Comparison of ENCODE assay signal across 8 cellular contexts in the genomic region with DNA sequence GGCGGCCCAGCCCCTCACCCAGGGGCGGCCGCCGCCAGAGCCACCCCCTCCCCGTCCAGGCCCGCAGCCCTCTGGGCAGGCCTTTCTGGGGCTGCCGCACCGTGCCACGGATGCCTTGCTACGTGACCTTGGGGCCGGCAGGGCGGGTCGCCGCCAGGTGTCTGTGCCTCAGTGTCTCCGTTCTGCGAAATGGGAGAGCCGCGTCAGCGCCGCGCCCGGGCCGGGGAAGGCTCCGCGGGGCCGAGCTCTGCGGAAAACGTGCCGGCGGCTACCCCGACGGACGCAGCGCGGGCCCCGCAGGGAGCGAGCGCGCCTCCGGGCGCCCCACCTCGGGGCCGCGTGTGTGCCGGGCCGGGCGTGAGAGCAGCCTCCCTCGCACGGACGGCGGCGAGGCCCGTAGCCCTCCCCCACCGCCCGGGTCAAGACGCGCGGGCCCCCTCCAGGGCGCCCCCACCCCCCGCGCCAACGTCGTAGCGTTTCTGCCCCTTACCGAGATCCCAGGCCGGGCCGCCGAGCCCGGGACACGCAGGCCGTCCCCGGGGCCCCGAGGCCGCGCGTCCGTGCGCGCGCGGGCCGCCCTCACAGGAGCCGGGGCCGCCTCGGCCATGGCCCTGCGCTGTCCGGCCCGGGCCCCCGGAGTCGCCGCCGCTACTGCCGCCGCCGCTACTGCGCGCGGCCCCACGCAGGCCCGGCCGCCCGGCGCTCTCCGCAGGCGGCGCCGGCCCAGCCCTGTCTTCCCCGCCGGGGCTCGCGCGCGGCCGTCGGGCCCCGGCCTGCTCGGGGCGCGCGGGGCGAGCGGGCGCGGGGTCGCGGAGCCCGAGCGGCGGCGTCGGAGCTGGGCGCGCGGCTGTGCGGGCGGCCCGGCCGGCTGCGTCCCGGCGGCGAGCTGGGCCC. TPM values are rescaled to one million over a fixed set of nuclear protein-coding genes. Genes with fewer than 3 reads are reported as not detected.
DNase-seq lines count a peak whose midpoint lies in the region; ATAC-seq and TF ChIP-seq lines count a peak whose summit lies in the region.

No MANE protein-coding gene starts in this region.

- peaks cover 17% of the 10 kb centered on the region for H3K36me3 ChIP-seq in SJSA1

- intact Hi-C loops in natural killer cell (cut with micrococcal nuclease) = loop anchor here (1.0 kb wide), 2 partner anchors 37 to 38 kb away; a partner anchor contains a TSS

- peak; percentile 32 for ATAC-seq in GM18517 (IDR thresholded peaks at IDR 0.05; ENCODE audit: unreplicated experiment)
- peak; percentile 32 for ATAC-seq in HG02938 (IDR thresholded peaks at IDR 0.05; ENCODE audit: unreplicated experiment)
- peak; percentile 36 to 47 (median 45) for ATAC-seq in natural killer cell

- H3K27me3 ChIP-seq in AG04450 (ENCODE audit: control insufficient read depth, insufficient read depth, low read length) (peaks cover 3% of the 10 kb centered on the region), SJSA1 (replicated peaks) (0 out of 2 replicates have a peak, but pooled peaks cover 4% of the 10 kb centered on the region)

- TF ChIP-seq CTCF in AG04450 (IDR thresholded peaks at IDR 0.05; ENCODE audit: low read depth, low read length) = no peak
- TF ChIP-seq CTCF in natural killer cell (IDR thresholded peaks at IDR 0.05) = no peak

- H3K36me3 Mint-ChIP-seq in natural killer cell = no peaks in the 10 kb centered on the region

- no peaks in the 10 kb centered on the region for H3K9me3 ChIP-seq in AG04450 (ENCODE audit: control insufficient read depth, insufficient read depth, low read length)
- no peaks in the 10 kb centered on the region for H3K9me3 ChIP-seq in SJSA1 (replicated peaks)

- DNase-seq in AG04450 (ENCODE audit: low read depth, low spot score) = no peak
- no peak for DNase-seq in SJSA1 (ENCODE audit: low read depth in 1 of 2, low spot score in 2 of 2)
- no peak for DNase-seq in epithelial cell of prostate (ENCODE audit: low read depth, low spot score)
- no peak for DNase-seq in natural killer cell
- DNase-seq in SKM-1 (lab: John Stamatoyannopoulos, UW; ENCODE audit: unreplicated experiment) = no peak
- no peak for DNase-seq in SIG-M5 treated with dmso at 0.1 percent for 504 hours (lab: John Stamatoyannopoulos, UW; ENCODE audit: unreplicated experiment)

- peaks cover 30 to 38% of the 10 kb centered on the region in 2 donors for H3K4me1 Mint-ChIP-seq in natural killer cell

- H3K27ac Mint-ChIP-seq in natural killer cell = no peak overlapping the region

- POLR2A ChIA-PET in AG04450 (lab: Yijun Ruan, JAX) = interaction anchor here (0.6 to 1.7 kb wide), 4 partner anchors 15 to 150 kb away, joined by 3 to 12 read pairs (median 4); no protein-coding TSS in a partner anchor

- no peak overlapping the region for H3K4me3 Mint-ChIP-seq in natural killer cell

- H3K4me3 ChIP-seq in AG04450 (ENCODE audit: low read depth, low read length) = peak overlapping the region; percentile 67
- H3K4me3 ChIP-seq in SJSA1 = peak overlapping the region; percentile 62

- CTCF ChIA-PET in AG04450 (lab: Charles Lee) = interaction anchor here (0.6 to 1.6 kb wide), 8 partner anchors 13 to 149 kb away, joined by 3 to 7 read pairs (median 3); no protein-coding TSS in a partner anchor

- no peaks in the 10 kb centered on the region for H3K9me3 Mint-ChIP-seq in natural killer cell

- H3K4me1 ChIP-seq in SJSA1 (replicated peaks) = peaks cover 25% of the 10 kb centered on the region

- peaks cover 14 to 21% of the 10 kb centered on the region in 2 donors for H3K27me3 Mint-ChIP-seq in natural killer cell (ENCODE audit: low read depth in 2 of 2)

- no peak overlapping the region for H3K27ac ChIP-seq in AG04450 (ENCODE audit: low read depth, low read length)
- no peak overlapping the region for H3K27ac ChIP-seq in SJSA1
- peak overlapping the region; percentile 66 for H3K27ac ChIP-seq in epithelial cell of prostate

RNA-seq across cellular contexts. Expression of a gene that starts 1.1 kb away (rescaled TPM):
- 3.4 and 3.8 TPM in 2 replicates for polyA plus RNA-seq in AG04450 (2011; rRNA removed)
- 6.3 and 7.2 TPM in 2 replicates for polyA minus RNA-seq in AG04450 (2011; rRNA and poly(A)+ RNA removed)
- 1.8 and 6.6 TPM in 2 replicates for total RNA-seq in SJSA1 (2014; rRNA removed; shearing (Covaris generic))
- total RNA-seq in natural killer cell = 10 to 100 TPM; 14.6 to 18.2 (median 17.2) TPM

RNA-seq across cellular contexts. Expression of a gene that starts 37.8 kb away (rescaled TPM):
- 4.6 and 5.6 TPM in 2 replicates for polyA plus RNA-seq in AG04450 (2011; rRNA removed)
- 10.3 and 10.4 TPM in 2 replicates for polyA minus RNA-seq in AG04450 (2011; rRNA and poly(A)+ RNA removed)
- 21.2 and 22.2 TPM in 2 replicates for total RNA-seq in SJSA1 (2014; rRNA removed; shearing (Covaris generic))
- 10 to 100 TPM; 41.4 to 48.6 (median 47.3) TPM for total RNA-seq in natural killer cell
